Comparison of ENCODE assay signal across 1 cellular context in genomic region chr11:65454311-65454695, GRCh38.
TF ChIP-seq lines count a peak whose summit lies in the region.

No MANE protein-coding gene starts in this region.

TF ChIP-seq in K562, 482 proteins besides CTCF, POLR2A, EP300 and RAD21:
- TF ChIP-seq MYC (IDR thresholded peaks at IDR 0.05; ENCODE audit: low read depth, low read length), result no peak
- TF ChIP-seq MYC (CRISPR knock-in tag; IDR thresholded peaks at IDR 0.05; ENCODE audit: borderline replicate concordance, low read depth), result no peak
- TF ChIP-seq ZNF589 (CRISPR knock-in tag; IDR thresholded peaks at IDR 0.05; ENCODE audit: low read depth), result 0 out of 2 replicates have a peak, but pooled peaks have one; percentile 4
- TF ChIP-seq ZNF408 (CRISPR knock-in tag; IDR thresholded peaks at IDR 0.05; ENCODE audit: low read depth), result no peak
